21 cellular contexts compared by ENCODE assay signal in genomic region chr7:5352440-5353010, GRCh38.
DNase-seq lines count a peak whose midpoint lies in the region; ATAC-seq, FAIRE-seq and TF ChIP-seq lines count a peak whose summit lies in the region.
"Had no signal": no experiment of that assay in that cellular context is flagged by ENCODE, and none has a peak within 500 bp of the region (broad histone marks: within the 10 kb centered on the region; RNA-seq: fewer than 3 reads in every experiment).

No MANE protein-coding gene starts in this region.

- TF ChIP-seq EP300 in HepG2 (IDR thresholded peaks at IDR 0.05; ENCODE audit: low read depth in 2 of 2, low read length in 2 of 2) (no peak), HepG2 (CRISPR knock-in tag; IDR thresholded peaks at IDR 0.05; ENCODE audit: borderline replicate concordance) (no peak), H1 (IDR thresholded peaks at IDR 0.05; ENCODE audit: borderline replicate concordance in 1 of 2, low read depth in 2 of 2, low read length in 2 of 2) (no peak)

- no TSS peak for BruUV-seq in HepG2 (replicated peaks; lab: Mats Ljungman, UMichigan)
- no TSS peak for BruUV-seq in A673 (replicated peaks; lab: Mats Ljungman, UMichigan)

- peaks cover 19 to 29% of the 10 kb centered on the region in 2 donors for H3K4me1 Mint-ChIP-seq in effector memory CD8-positive, alpha-beta T cell (ENCODE audit: low read depth in 2 of 2)

- no peak overlapping the region for H2BK20ac ChIP-seq in H1 (ENCODE audit: low read length)

- H2BK5ac ChIP-seq in H1 (ENCODE audit: low read depth, low read length) (no peak overlapping the region), neuronal stem cell (ENCODE audit: low read length) (no peak overlapping the region)

- TF ChIP-seq CTCF in HepG2 (CRISPR knock-in tag; IDR thresholded peaks at IDR 0.05) (no peak), right lobe of liver (IDR thresholded peaks at IDR 0.05) (no peak), H1 (IDR thresholded peaks at IDR 0.05; ENCODE audit: control extremely low read depth in 1 of 3, insufficient read depth in 1 of 3, low read depth in 1 of 3, low read length in 3 of 3) (no peak), A673 (conservative IDR thresholded peaks at IDR 0.05; ENCODE audit: low read depth, low read length) (no peak)

- H3K9ac ChIP-seq in HepG2 (ENCODE audit: insufficient read depth, low read depth, low read length) = no peak overlapping the region
- H3K9ac ChIP-seq in H1 (replicated peaks in 1 of 4; ENCODE audit: extremely low read depth in 1 of 4, low read depth in 3 of 4, low read length in 3 of 4) = no peak overlapping the region
- H3K9ac ChIP-seq in neuronal stem cell (ENCODE audit: low read depth, low read length, poor library complexity) = no peak overlapping the region

- DNase-seq in HepG2 (ENCODE audit: low spot score) (no peak), right lobe of liver (no peak), H1 (ENCODE audit: low read depth in 1 of 2, low spot score in 2 of 2) (no peak), neuronal stem cell (ENCODE audit: low spot score) (no peak), A673 (ENCODE audit: low spot score) (no peak), CD1c-positive myeloid dendritic cell (ENCODE audit: extremely low spot score) (no peak)
- no peak for DNase-seq in effector memory CD8-positive, alpha-beta T cell
- no peak for DNase-seq in activated CD4-positive, alpha-beta T cell treated with anti-CD3 and anti-CD28 coated beads for 1 hour
- DNase-seq: CD4-positive, alpha-beta T cell; DMS79; Karpas-422; MM.1S; NCI-H187 treated with DMSO at 0.1 percent for 48 hours; NCI-H446 treated with DMSO at 0.1 percent for 48 hours; NCI-H82; Peyer's patch; SIG-M5 had no signal

- CTCF ChIA-PET in HepG2 (lab: Yijun Ruan, JAX; ENCODE audit: low intra/inter-chr PET ratio, low total read pairs) (no interaction called here), H1 (lab: Charles Lee; ENCODE audit: partially characterized antibody) (interaction anchor here (0.5 to 11.0 kb wide), 7 partner anchors 9 to 168 kb away, joined by 3 to 73 read pairs (median 4); partner anchors contain the start of gene TNRC18), A673 (lab: Charles Lee) (no interaction called here)

- peak overlapping the region; percentile 97; the same call in 1 of the 2 replicates for H2BK15ac ChIP-seq in H1 (ENCODE audit: low read length)
- H2BK15ac ChIP-seq in neuronal stem cell (ENCODE audit: low read length) = no peak overlapping the region

- H3K9me3 Mint-ChIP-seq in effector memory CD8-positive, alpha-beta T cell = no peaks in the 10 kb centered on the region
- H3K9me3 Mint-ChIP-seq: CD4-positive, alpha-beta T cell had no signal

- TF ChIP-seq POLR2A in HepG2 (IDR thresholded peaks at IDR 0.05; ENCODE audit: insufficient read depth in 1 of 2, low read depth in 2 of 2, low read length in 2 of 2) (no peak), right lobe of liver (IDR thresholded peaks at IDR 0.05) (no peak), H1 (IDR thresholded peaks at IDR 0.05; ENCODE audit: control extremely low read depth in 1 of 2, low read depth in 2 of 2, low read length in 2 of 2) (no peak)

- H3K56ac ChIP-seq in H1 (replicated peaks; ENCODE audit: insufficient read length, low read depth, low read length) = no peak overlapping the region

- no peak overlapping the region for H4K5ac ChIP-seq in H1 (ENCODE audit: insufficient read length, low read depth, low read length)

- no peaks in the 10 kb centered on the region; the same call in 1 of the 2 replicates for H3K79me1 ChIP-seq in H1 (ENCODE audit: low read depth, low read length)
- H3K79me1 ChIP-seq in neuronal stem cell (ENCODE audit: low read depth, low read length) = peaks cover 13% of the 10 kb centered on the region

- H2BK12ac ChIP-seq in H1 (ENCODE audit: low read depth, low read length) = 0 out of 2 replicates have a peak overlapping the region, but pooled peaks have one; percentile 17
- H2BK12ac ChIP-seq in neuronal stem cell (ENCODE audit: low read length) = no peak overlapping the region

- H4K8ac ChIP-seq in H1 (ENCODE audit: extremely low read depth, insufficient read depth, low read length) (no peak overlapping the region; the same call in 1 of the 2 replicates), neuronal stem cell (ENCODE audit: low read depth, low read length) (no peak overlapping the region)

- peaks cover 4% of the 10 kb centered on the region for H3K23me2 ChIP-seq in H1 (ENCODE audit: low read depth, low read length)

- H4K20me1 ChIP-seq in HepG2 (ENCODE audit: insufficient read depth, low read length) (peaks cover 41% of the 10 kb centered on the region; the same call in 1 of the 2 replicates), H1 (replicated peaks in 1 of 2; ENCODE audit: control insufficient read depth in 1 of 2, insufficient read depth in 2 of 2, low read length in 2 of 2) (peaks cover 8 to 10% of the 10 kb centered on the region in 2 experiments)

- H3K27me3 Mint-ChIP-seq in effector memory CD8-positive, alpha-beta T cell = no peaks in the 10 kb centered on the region
- H3K27me3 Mint-ChIP-seq: CD4-positive, alpha-beta T cell had no signal

- H3K18ac ChIP-seq in H1 (ENCODE audit: extremely low read depth, low read length) (no peak overlapping the region), neuronal stem cell (ENCODE audit: low read length) (no peak overlapping the region)

- 97% methylated on average over 15 of the region's 19 CpGs for WGBS in HepG2 (ENCODE audit: low lambda C conversion rate)
- WGBS in right lobe of liver (ENCODE audit: insufficient coverage, low coverage, low lambda C conversion rate, missing lambda C conversion rate) = 100% methylated on average over 1 of the region's 19 CpGs
- 90% methylated on average over 19 of the region's 19 CpGs; no CpG with 5 or more reads in 1 of the 2 experiments for WGBS in H1 (ENCODE audit: extremely low coverage in 1 of 2, insufficient coverage in 1 of 2, insufficient read length in 1 of 2, insufficient replicate concordance in 2 of 2, low coverage in 1 of 2, low lambda C conversion rate in 2 of 2, missing lambda C conversion rate in 1 of 2), 2 experiments
- no CpG with 5 or more reads among the region's 19 CpGs for WGBS in neuronal stem cell (ENCODE audit: extremely low coverage in 2 of 2, insufficient read length in 2 of 2, insufficient replicate concordance in 1 of 2), 2 donors

- in situ Hi-C loops in HepG2 (cut with HindIII; ENCODE audit: extremely low pct_ligation_motif_present, low pct_unique_long_range_greater_than_20kb) = no loop called here

- H2AK5ac ChIP-seq in H1 (ENCODE audit: low read depth, low read length) = no peak overlapping the region
- H2AK5ac ChIP-seq in neuronal stem cell (ENCODE audit: low read depth, low read length) = no peak overlapping the region

- H3K4me3 ChIP-seq in HepG2 (replicated peaks in 1 of 3; ENCODE audit: insufficient read depth in 1 of 3, low read depth in 2 of 3, low read length in 3 of 3) (no peak overlapping the region), right lobe of liver (no peak overlapping the region), H1 (ENCODE audit: extremely low read depth in 1 of 4, insufficient read depth in 2 of 4, low read depth in 3 of 4, low read length in 4 of 4) (no peak overlapping the region), neuronal stem cell (ENCODE audit: low read length in 2 of 2) (no peak overlapping the region), A673 (ENCODE audit: low read depth, low read length, poor library complexity, severe bottlenecking) (no peak overlapping the region)
- H3K4me3 ChIP-seq: Peyer's patch had no signal

- no peaks in the 10 kb centered on the region for H3K4me1 ChIP-seq in HepG2 (ENCODE audit: insufficient read depth, low read length)
- peaks cover 2 to 25% (median 14%) of the 10 kb centered on the region in 4 donors for H3K4me1 ChIP-seq in right lobe of liver
- H3K4me1 ChIP-seq in H1 (replicated peaks in 1 of 4; ENCODE audit: control insufficient read depth in 3 of 4, insufficient read depth in 4 of 4, low read length in 3 of 4) = peaks cover 2 to 29% (median 20%) of the 10 kb centered on the region in 4 experiments
- peaks cover 0 to 16% of the 10 kb centered on the region in 2 donors for H3K4me1 ChIP-seq in neuronal stem cell (ENCODE audit: control insufficient read depth in 2 of 2, insufficient read depth in 1 of 2, low read depth in 1 of 2, low read length in 2 of 2)
- no peaks in the 10 kb centered on the region for H3K4me1 ChIP-seq in A673 (ENCODE audit: insufficient read depth, low read length, poor library complexity, severe bottlenecking)

- peaks cover 66% of the 10 kb centered on the region for H3K36me3 Mint-ChIP-seq in effector memory CD8-positive, alpha-beta T cell (ENCODE audit: insufficient read depth)

- TF ChIP-seq RAD21 in HepG2 (CRISPR knock-in tag; IDR thresholded peaks at IDR 0.05) (no peak), H1 (IDR thresholded peaks at IDR 0.05 in 1 of 2, conservative IDR thresholded peaks at IDR 0.05 in 1 of 2; ENCODE audit: low read depth in 2 of 2, low read length in 2 of 2) (no peak)

- ATAC-seq in HepG2 = no peak
- ATAC-seq in right lobe of liver = no peak
- ATAC-seq in effector memory CD8-positive, alpha-beta T cell (replicated peaks) = no peak

- H3K27ac ChIP-seq in HepG2 (ENCODE audit: extremely low read length, insufficient read depth, low read length) (no peak overlapping the region), right lobe of liver (no peak overlapping the region), H1 (ENCODE audit: low read depth, low read length) (no peak overlapping the region), neuronal stem cell (replicated peaks; ENCODE audit: low read length) (no peak overlapping the region), A673 (ENCODE audit: low read depth, low read length, poor library complexity, severe bottlenecking) (no peak overlapping the region)
- H3K27ac ChIP-seq: Peyer's patch had no signal

- POLR2A ChIA-PET in HepG2 (lab: Yijun Ruan, JAX) (no interaction called here), H1 (lab: Charles Lee; ENCODE audit: partially characterized antibody) (interaction anchor here (1.7 to 1.8 kb wide), 2 partner anchors 70 to 73 kb away, joined by 5 read pairs; no protein-coding TSS in a partner anchor), A673 (lab: Charles Lee; ENCODE audit: low non-redundant PET) (no interaction called here)

- no peak overlapping the region for H3K27ac Mint-ChIP-seq in effector memory CD8-positive, alpha-beta T cell
- H3K27ac Mint-ChIP-seq: CD4-positive, alpha-beta T cell had no signal

- H3K4ac ChIP-seq in H1 (replicated peaks; ENCODE audit: insufficient read length, low read depth, low read length) (no peak overlapping the region), neuronal stem cell (ENCODE audit: low read length) (no peak overlapping the region)

- H4K91ac ChIP-seq in H1 (replicated peaks; ENCODE audit: insufficient read length, low read length) (no peak overlapping the region), neuronal stem cell (ENCODE audit: low read depth, low read length, poor library complexity) (no peak overlapping the region)

- no peak overlapping the region for H3K4me2 ChIP-seq in HepG2 (ENCODE audit: low read depth, low read length)
- no peak overlapping the region for H3K4me2 ChIP-seq in H1 (ENCODE audit: insufficient read depth in 1 of 2, low read depth in 2 of 2, low read length in 2 of 2)
- no peak overlapping the region for H3K4me2 ChIP-seq in neuronal stem cell (ENCODE audit: insufficient read depth, low read length, poor library complexity, severe bottlenecking)

- H3K14ac ChIP-seq in H1 (ENCODE audit: insufficient read length) = no peak overlapping the region
- H3K14ac ChIP-seq in neuronal stem cell (ENCODE audit: low read length) = no peak overlapping the region

- no peak for FAIRE-seq in HepG2 (lab: Jason Lieb, UNC)
- no peak for FAIRE-seq in H1 (lab: Jason Lieb, UNC)
- FAIRE-seq: A204.1, G401.6, GM12892, GM19239 had no signal

- intact Hi-C loops in HepG2 (cut with micrococcal nuclease; ENCODE audit: unreplicated experiment) (no loop called here), right lobe of liver (cut with DNase I) (no loop called here), A673 (cut with micrococcal nuclease; ENCODE audit: unreplicated experiment) (no loop called here)

- no peak overlapping the region for H3K4me3 Mint-ChIP-seq in effector memory CD8-positive, alpha-beta T cell
- H3K4me3 Mint-ChIP-seq: CD4-positive, alpha-beta T cell had no signal

- no peaks in the 10 kb centered on the region for H3K9me3 ChIP-seq in HepG2 (ENCODE audit: low read length)
- H3K9me3 ChIP-seq in right lobe of liver = no peaks in the 10 kb centered on the region
- peaks cover 0 to 7% of the 10 kb centered on the region in 2 experiments; a peak in 1 of 4 replicates for H3K9me3 ChIP-seq in H1 (ENCODE audit: insufficient read depth in 2 of 2, low read depth in 1 of 2, low read length in 1 of 2)
- H3K9me3 ChIP-seq in neuronal stem cell (replicated peaks in 1 of 2; ENCODE audit: control insufficient read depth in 2 of 2, insufficient read depth in 1 of 2, low read depth in 1 of 2, low read length in 2 of 2) = peaks cover 0 to 13% of the 10 kb centered on the region in 2 donors
- no peaks in the 10 kb centered on the region for H3K9me3 ChIP-seq in A673 (ENCODE audit: low read depth, low read length, poor library complexity, severe bottlenecking)
- H3K9me3 ChIP-seq: Peyer's patch had no signal

- no peak overlapping the region for H2AFZ ChIP-seq in HepG2 (ENCODE audit: low read length)
- H2AFZ ChIP-seq in H1 (ENCODE audit: low read length) = no peak overlapping the region
- H2AFZ ChIP-seq in neuronal stem cell (ENCODE audit: low read length) = no peak overlapping the region

- H3K36me3 ChIP-seq in HepG2 (replicated peaks in 1 of 2; ENCODE audit: control insufficient read depth in 1 of 2, insufficient read depth in 2 of 2, low read length in 2 of 2) (peaks cover 50 to 73% of the 10 kb centered on the region in 2 experiments), right lobe of liver (peaks cover 0 to 43% (median 11%) of the 10 kb centered on the region in 4 donors), H1 (ENCODE audit: control insufficient read depth in 2 of 4, insufficient read depth in 4 of 4, low read length in 3 of 4) (no peaks in the 10 kb centered on the region), neuronal stem cell (replicated peaks in 1 of 2; ENCODE audit: control insufficient read depth in 2 of 2, insufficient read depth in 2 of 2, low read length in 2 of 2) (peaks cover 26 to 91% of the 10 kb centered on the region in 2 donors), A673 (ENCODE audit: insufficient read depth, low read length, poor library complexity, severe bottlenecking) (peaks cover 30% of the 10 kb centered on the region)

- H3K23ac ChIP-seq in H1 (ENCODE audit: insufficient read length) (no peak overlapping the region), neuronal stem cell (ENCODE audit: low read depth, low read length, poor library complexity) (peak overlapping the region; percentile 58)

- H3K27me3 ChIP-seq in HepG2 (ENCODE audit: control insufficient read depth in 1 of 2, insufficient read depth in 2 of 2, low read length in 2 of 2) (no peaks in the 10 kb centered on the region), right lobe of liver (no peaks in the 10 kb centered on the region), H1 (replicated peaks in 1 of 4; ENCODE audit: control insufficient read depth in 3 of 4, extremely low read depth in 1 of 4, insufficient read depth in 3 of 4, low read length in 3 of 4) (peaks cover 19 to 54% (median 53%) of the 10 kb centered on the region in 4 experiments), neuronal stem cell (ENCODE audit: control insufficient read depth in 3 of 3, insufficient read depth in 3 of 3, low read depth in 1 of 3, low read length in 3 of 3) (peaks cover 0 to 42% (median 2%) of the 10 kb centered on the region in 3 experiments), A673 (replicated peaks; ENCODE audit: insufficient read depth, low read depth, low read length, poor library complexity) (no peaks in the 10 kb centered on the region)
- H3K27me3 ChIP-seq: Peyer's patch had no signal

- H2BK120ac ChIP-seq in H1 (replicated peaks; ENCODE audit: low read depth, low read length) (no peak overlapping the region), neuronal stem cell (ENCODE audit: low read depth, low read length) (peak overlapping the region; percentile 44)

- peaks cover 26% of the 10 kb centered on the region for H3K79me2 ChIP-seq in HepG2 (ENCODE audit: insufficient read depth, low read length)
- no peaks in the 10 kb centered on the region for H3K79me2 ChIP-seq in H1 (ENCODE audit: control insufficient read depth in 1 of 2, insufficient read depth in 2 of 2, low read length in 2 of 2)
